ENCODE assay signal across 16 cellular contexts in genomic region chr22:19819209-19819910, GRCh38.
"Had no signal": no experiment of that assay in that cellular context is flagged by ENCODE, and none has a peak within 500 bp of the region (broad histone marks: within the 10 kb centered on the region; RNA-seq: fewer than 3 reads in every experiment).

No MANE protein-coding gene starts in this region.

- H3K4me1 ChIP-seq: gastroesophageal sphincter, heart right ventricle had no signal

- H3K4me3 Mint-ChIP-seq: activated naive CD8-positive, alpha-beta T cell treated with anti-CD3 and anti-CD28 coated beads, Interleukin-2, amount 10 ng/mL, durations not matched to agents 7 days and 5 days; brain; mesothelial cell of epicardium; stimulated activated memory B cell treated with anti-CD40 and anti-IgM and Interleukin-4, amounts not matched to agents 10 μg/mL and 1 μg/mL and 100 μg/mL, for 72 hours had no signal

- H3K9me3 ChIP-seq: gastroesophageal sphincter, heart right ventricle, lower lobe of right lung, neutrophil had no signal

- H3K27ac ChIP-seq: gastroesophageal sphincter, heart right ventricle, lower lobe of right lung, neutrophil had no signal

- H3K27me3 ChIP-seq: gastroesophageal sphincter, heart right ventricle, neutrophil had no signal

- ATAC-seq: gastroesophageal sphincter; heart right ventricle; lower lobe of right lung; stimulated activated memory B cell treated with anti-CD40 and anti-IgM and Interleukin-4, amounts not matched to agents 10 μg/mL and 1 μg/mL and 100 μg/mL, for 72 hours had no signal

- H3K36me3 ChIP-seq: heart right ventricle, lower lobe of right lung, neutrophil had no signal

- H3K9me3 Mint-ChIP-seq: activated naive CD8-positive, alpha-beta T cell treated with anti-CD3 and anti-CD28 coated beads, Interleukin-2, amount 10 ng/mL, durations not matched to agents 7 days and 5 days; brain; mesothelial cell of epicardium; stimulated activated memory B cell treated with anti-CD40 and anti-IgM and Interleukin-4, amounts not matched to agents 10 μg/mL and 1 μg/mL and 100 μg/mL, for 72 hours had no signal

- DNase-seq: activated CD4-positive, alpha-beta T cell treated with anti-CD3 and anti-CD28 coated beads, Interleukin-2, amount 50 U/mL, for 4 hours; activated CD4-positive, CD25-positive, alpha-beta regulatory T cell treated with anti-CD3 and anti-CD28 coated beads, Interleukin-2, amount 50 U/mL, for 72 hours; activated naive CD4-positive, alpha-beta T cell; activated naive CD8-positive, alpha-beta T cell treated with anti-CD3 and anti-CD28 coated beads, Interleukin-2, amount 10 ng/mL, durations not matched to agents 7 days and 5 days; heart right ventricle; left cardiac atrium; stimulated activated CD4-positive, alpha-beta T cell treated with anti-CD3 and anti-CD28 coated beads, Interleukin-2, amount 100 ng/mL, for 48 hours; T-helper 1 cell; T1000; trophoblast cell had no signal

- H3K36me3 Mint-ChIP-seq: activated naive CD8-positive, alpha-beta T cell treated with anti-CD3 and anti-CD28 coated beads, Interleukin-2, amount 10 ng/mL, durations not matched to agents 7 days and 5 days; brain had no signal

- H3K27me3 Mint-ChIP-seq: activated naive CD8-positive, alpha-beta T cell treated with anti-CD3 and anti-CD28 coated beads, Interleukin-2, amount 10 ng/mL, durations not matched to agents 7 days and 5 days; brain; stimulated activated memory B cell treated with anti-CD40 and anti-IgM and Interleukin-4, amounts not matched to agents 10 μg/mL and 1 μg/mL and 100 μg/mL, for 72 hours had no signal

- H3K27ac Mint-ChIP-seq: activated naive CD8-positive, alpha-beta T cell treated with anti-CD3 and anti-CD28 coated beads, Interleukin-2, amount 10 ng/mL, durations not matched to agents 7 days and 5 days; mesothelial cell of epicardium; stimulated activated memory B cell treated with anti-CD40 and anti-IgM and Interleukin-4, amounts not matched to agents 10 μg/mL and 1 μg/mL and 100 μg/mL, for 72 hours had no signal

- H3K4me3 ChIP-seq: gastroesophageal sphincter, heart right ventricle, lower lobe of right lung had no signal
